In the genomic region with DNA sequence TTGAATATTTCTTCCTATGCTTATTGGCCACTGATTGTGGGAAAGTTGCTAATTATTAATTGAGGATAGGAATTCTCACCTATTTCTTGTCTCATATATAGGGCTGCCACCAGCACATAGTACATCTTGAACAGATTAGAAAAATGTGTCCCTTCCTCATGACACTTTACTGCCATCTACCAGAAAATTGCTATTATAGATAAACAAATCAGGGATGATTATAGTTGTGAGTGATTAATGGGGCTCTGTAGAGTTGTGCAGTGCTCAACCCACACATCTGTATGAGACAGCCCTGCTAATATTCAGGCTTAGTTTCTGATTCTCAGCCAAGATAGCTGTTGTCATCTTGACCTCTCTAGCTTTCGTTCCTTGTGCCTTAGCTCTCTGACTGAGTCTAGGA, we compare ENCODE assay signal across 1 cellular context.
TF ChIP-seq lines count a peak whose summit lies in the region.

No MANE protein-coding gene starts in this region.

TF ChIP-seq in liver, 16 proteins besides CTCF, POLR2A, EP300 and RAD21 (continued from another document):
- TF ChIP-seq, protein P1, sequence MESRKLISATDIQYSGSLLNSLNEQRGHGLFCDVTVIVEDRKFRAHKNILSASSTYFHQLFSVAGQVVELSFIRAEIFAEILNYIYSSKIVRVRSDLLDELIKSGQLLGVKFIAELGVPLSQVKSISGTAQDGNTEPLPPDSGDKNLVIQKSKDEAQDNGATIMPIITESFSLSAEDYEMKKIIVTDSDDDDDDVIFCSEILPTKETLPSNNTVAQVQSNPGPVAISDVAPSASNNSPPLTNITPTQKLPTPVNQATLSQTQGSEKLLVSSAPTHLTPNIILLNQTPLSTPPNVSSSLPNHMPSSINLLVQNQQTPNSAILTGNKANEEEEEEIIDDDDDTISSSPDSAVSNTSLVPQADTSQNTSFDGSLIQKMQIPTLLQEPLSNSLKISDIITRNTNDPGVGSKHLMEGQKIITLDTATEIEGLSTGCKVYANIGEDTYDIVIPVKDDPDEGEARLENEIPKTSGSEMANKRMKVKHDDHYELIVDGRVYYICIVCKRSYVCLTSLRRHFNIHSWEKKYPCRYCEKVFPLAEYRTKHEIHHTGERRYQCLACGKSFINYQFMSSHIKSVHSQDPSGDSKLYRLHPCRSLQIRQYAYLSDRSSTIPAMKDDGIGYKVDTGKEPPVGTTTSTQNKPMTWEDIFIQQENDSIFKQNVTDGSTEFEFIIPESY (IDR thresholded peaks at IDR 0.05) = no peak
- TF ChIP-seq FOXA1 (IDR thresholded peaks at IDR 0.05) = no peak
- TF ChIP-seq, protein P2, sequence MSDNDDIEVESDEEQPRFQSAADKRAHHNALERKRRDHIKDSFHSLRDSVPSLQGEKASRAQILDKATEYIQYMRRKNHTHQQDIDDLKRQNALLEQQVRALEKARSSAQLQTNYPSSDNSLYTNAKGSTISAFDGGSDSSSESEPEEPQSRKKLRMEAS (IDR thresholded peaks at IDR 0.05) = no peak
- TF ChIP-seq, protein P3, sequence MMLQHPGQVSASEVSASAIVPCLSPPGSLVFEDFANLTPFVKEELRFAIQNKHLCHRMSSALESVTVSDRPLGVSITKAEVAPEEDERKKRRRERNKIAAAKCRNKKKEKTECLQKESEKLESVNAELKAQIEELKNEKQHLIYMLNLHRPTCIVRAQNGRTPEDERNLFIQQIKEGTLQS (IDR thresholded peaks at IDR 0.05) = no peak
